In the genomic region with DNA sequence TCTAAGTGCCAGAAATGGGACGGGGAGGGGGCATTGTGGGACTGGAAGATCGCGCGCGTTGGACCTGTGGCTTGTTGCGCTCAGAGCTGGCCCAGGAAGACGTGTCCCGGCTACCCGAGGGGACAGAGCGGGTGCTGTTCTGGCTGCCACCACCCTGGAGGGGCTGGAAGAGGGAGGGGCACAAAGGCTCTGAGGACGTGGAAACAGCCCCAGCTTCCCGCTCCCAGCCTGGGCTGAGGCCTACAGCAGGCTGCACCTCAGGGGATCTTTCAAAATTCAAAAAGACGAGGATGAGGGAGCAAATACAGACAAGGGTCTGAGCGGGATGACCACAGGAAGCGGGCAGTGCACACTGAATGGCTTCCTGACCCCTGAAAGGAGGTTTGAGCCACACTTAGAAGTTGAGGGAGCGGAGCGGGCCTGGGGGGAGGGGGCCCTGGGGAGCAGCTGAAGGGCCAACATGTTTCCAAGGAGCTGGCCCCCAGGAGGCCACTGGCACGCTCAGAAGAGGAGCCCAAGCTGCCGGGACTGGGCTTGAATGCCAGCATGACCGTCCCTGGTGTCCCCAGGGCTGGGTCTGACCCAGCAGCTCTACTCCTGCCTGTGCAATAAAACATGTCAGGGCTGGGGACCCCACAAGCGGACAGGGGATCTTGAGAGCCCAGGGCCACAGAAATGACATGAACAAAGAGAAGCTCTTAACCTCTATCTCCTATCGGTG, we compare ENCODE assay signal across 13 cellular contexts. TPM values are rescaled to one million over a fixed set of nuclear protein-coding genes. Genes with fewer than 3 reads are reported as not detected.
DNase-seq lines count a peak whose midpoint lies in the region; ATAC-seq, FAIRE-seq and TF ChIP-seq lines count a peak whose summit lies in the region.
"Had no signal": no experiment of that assay in that cellular context is flagged by ENCODE, and none has a peak within 500 bp of the region (broad histone marks: within the 10 kb centered on the region; RNA-seq: fewer than 3 reads in every experiment).

No MANE protein-coding gene starts in this region.

- H3K27ac Mint-ChIP-seq in CD4-positive, CD25-positive, alpha-beta regulatory T cell, result peak overlapping the region; percentile 77 to 98 (median 93)
- H3K27ac Mint-ChIP-seq in endodermal cell (no peak overlapping the region), neural crest cell (ENCODE audit: unreplicated experiment) (no peak overlapping the region)

- H3K4me3 ChIP-seq in CD4-positive, CD25-positive, alpha-beta regulatory T cell (ENCODE audit: low read depth, low read length), result no peak overlapping the region
- H3K4me3 ChIP-seq in HUES6 (ENCODE audit: low read depth, low read length), result peak overlapping the region; percentile 43; the same call in 1 of the 2 replicates
- H3K4me3 ChIP-seq in endodermal cell (ENCODE audit: low read length), result no peak overlapping the region
- no peak overlapping the region for H3K4me3 ChIP-seq in Karpas-422 (ENCODE audit: low read length)

- H3K9ac ChIP-seq in HUES6 (ENCODE audit: low read length) (no peak overlapping the region), endodermal cell (ENCODE audit: extremely low read depth, low read length, poor library complexity, severe bottlenecking) (no peak overlapping the region), Karpas-422 (ENCODE audit: low read length) (no peak overlapping the region)

- no peaks in the 10 kb centered on the region for H3K36me3 ChIP-seq in CD4-positive, CD25-positive, alpha-beta regulatory T cell (ENCODE audit: control insufficient read depth, insufficient read depth, low read length)
- no peaks in the 10 kb centered on the region for H3K36me3 ChIP-seq in HUES6 (ENCODE audit: control insufficient read depth, insufficient read depth, low read length)
- no peaks in the 10 kb centered on the region for H3K36me3 ChIP-seq in endodermal cell (ENCODE audit: control insufficient read depth, insufficient read depth, low read length)
- H3K36me3 ChIP-seq in Karpas-422 (ENCODE audit: insufficient read depth, low read length), result no peaks in the 10 kb centered on the region
- H3K36me3 ChIP-seq: cardiac muscle cell, prostate gland had no signal

- H3K9me2 ChIP-seq in Karpas-422 (replicated peaks; ENCODE audit: insufficient read depth, low read length), result no peaks in the 10 kb centered on the region

- no peak overlapping the region for H2AFZ ChIP-seq in Karpas-422 (ENCODE audit: low read length)

- H3K4me2 ChIP-seq in Karpas-422 (ENCODE audit: low read depth, low read length, poor library complexity, severe bottlenecking), result no peak overlapping the region

- peaks cover 19% of the 10 kb centered on the region for H3K4me1 ChIP-seq in CD4-positive, CD25-positive, alpha-beta regulatory T cell (ENCODE audit: control insufficient read depth, insufficient read depth, low read length, poor library complexity, severe bottlenecking)
- H3K4me1 ChIP-seq in HUES6 (ENCODE audit: control insufficient read depth, insufficient read depth, low read length) (peaks cover 5% of the 10 kb centered on the region), endodermal cell (ENCODE audit: control insufficient read depth, insufficient read depth, low read length) (no peaks in the 10 kb centered on the region), Karpas-422 (ENCODE audit: low read length) (no peaks in the 10 kb centered on the region)
- H3K4me1 ChIP-seq: prostate gland had no signal

- no peak for TF ChIP-seq POLR2A in GM12891 (IDR thresholded peaks at IDR 0.05; ENCODE audit: low read depth, low read length)

- FAIRE-seq in GM12891 (lab: Jason Lieb, UNC), result no peak

- DNase-seq in CD4-positive, CD25-positive, alpha-beta regulatory T cell, result no peak
- DNase-seq in endodermal cell (no peak), neural crest cell (ENCODE audit: low read depth, low spot score) (no peak), GM12891 (ENCODE audit: insufficient read length, low spot score) (no peak), Karpas-422 (no peak), NCI-H774 (lab: John Stamatoyannopoulos, UW) (no peak)
- DNase-seq: DMS79 treated with DMSO at 0.1 percent for 48 hours, NCI-H2029 treated with DMSO at 0.1 percent for 48 hours had no signal

- H3K79me2 ChIP-seq in Karpas-422 (ENCODE audit: low read length), result no peaks in the 10 kb centered on the region

- no peaks in the 10 kb centered on the region for H3K36me3 Mint-ChIP-seq in CD4-positive, CD25-positive, alpha-beta regulatory T cell
- H3K36me3 Mint-ChIP-seq in endodermal cell (ENCODE audit: low read depth) (no peaks in the 10 kb centered on the region), neural crest cell (ENCODE audit: low read depth) (no peaks in the 10 kb centered on the region)

- peak overlapping the region; percentile 86 to 97 (median 91) for H3K4me3 Mint-ChIP-seq in CD4-positive, CD25-positive, alpha-beta regulatory T cell
- H3K4me3 Mint-ChIP-seq in endodermal cell (peak overlapping the region; percentile 47), neural crest cell (peak overlapping the region; percentile 34)

- H4K20me1 ChIP-seq in Karpas-422 (ENCODE audit: insufficient read depth, low read depth, low read length), result no peaks in the 10 kb centered on the region

- peaks cover 24% of the 10 kb centered on the region for H3K27me3 Mint-ChIP-seq in CD4-positive, CD25-positive, alpha-beta regulatory T cell
- peaks cover 66% of the 10 kb centered on the region for H3K27me3 Mint-ChIP-seq in endodermal cell (ENCODE audit: insufficient read depth)
- H3K27me3 Mint-ChIP-seq in neural crest cell (ENCODE audit: low read depth), result peaks cover 37% of the 10 kb centered on the region

- H3K9me3 ChIP-seq in CD4-positive, CD25-positive, alpha-beta regulatory T cell (ENCODE audit: control insufficient read depth in 2 of 2, low read length in 2 of 2), result no peaks in the 10 kb centered on the region
- H3K9me3 ChIP-seq in HUES6 (ENCODE audit: control insufficient read depth, insufficient read depth, low read depth, low read length), result no peaks in the 10 kb centered on the region; the same call in 1 of the 2 replicates
- H3K9me3 ChIP-seq in endodermal cell (ENCODE audit: control insufficient read depth, low read length), result no peaks in the 10 kb centered on the region
- no peaks in the 10 kb centered on the region for H3K9me3 ChIP-seq in Karpas-422 (ENCODE audit: low read length)
- H3K9me3 ChIP-seq: prostate gland had no signal

- peaks cover 5 to 42% (median 13%) of the 10 kb centered on the region in 4 donors for H3K4me1 Mint-ChIP-seq in CD4-positive, CD25-positive, alpha-beta regulatory T cell
- H3K4me1 Mint-ChIP-seq in endodermal cell (no peaks in the 10 kb centered on the region), neural crest cell (peaks cover 5% of the 10 kb centered on the region)

- no peak for TF ChIP-seq CTCF in endodermal cell (conservative IDR thresholded peaks at IDR 0.05)
- TF ChIP-seq CTCF in neural crest cell (conservative IDR thresholded peaks at IDR 0.05), result no peak

- WGBS in endodermal cell (ENCODE audit: insufficient coverage in 1 of 2, insufficient read length in 1 of 2), 2 experiments, result 79 to 94% methylated on average over 12 to 22 of the region's 22 CpGs

- no peak for ATAC-seq in CD4-positive, CD25-positive, alpha-beta regulatory T cell (ENCODE audit: low read depth in 2 of 2)
- ATAC-seq in HG02970 (IDR thresholded peaks at IDR 0.05; ENCODE audit: low FRiP score, unreplicated experiment), result no peak

- peak overlapping the region; percentile 55 for H3K27ac ChIP-seq in CD4-positive, CD25-positive, alpha-beta regulatory T cell (ENCODE audit: insufficient read depth, low read length, poor library complexity, severe bottlenecking)
- no peak overlapping the region for H3K27ac ChIP-seq in HUES6 (ENCODE audit: low read depth, low read length)
- no peak overlapping the region for H3K27ac ChIP-seq in endodermal cell (ENCODE audit: low read depth, low read length)
- H3K27ac ChIP-seq in Karpas-422 (ENCODE audit: low read length), result no peak overlapping the region
- H3K27ac ChIP-seq: cardiac muscle cell had no signal

- H3K27me3 ChIP-seq in CD4-positive, CD25-positive, alpha-beta regulatory T cell (ENCODE audit: control insufficient read depth, insufficient read depth, low read length), result peaks cover under 1% of the 10 kb centered on the region
- H3K27me3 ChIP-seq in HUES6 (ENCODE audit: control insufficient read depth, insufficient read depth, low read length), result peaks cover 28% of the 10 kb centered on the region
- H3K27me3 ChIP-seq in endodermal cell (ENCODE audit: control insufficient read depth, insufficient read depth, low read length, poor library complexity, severe bottlenecking), result peaks cover 36% of the 10 kb centered on the region
- no peaks in the 10 kb centered on the region for H3K27me3 ChIP-seq in Karpas-422 (ENCODE audit: low read length)

- peaks cover 0 to 2% (median 0%) of the 10 kb centered on the region in 7 donors for H3K9me3 Mint-ChIP-seq in CD4-positive, CD25-positive, alpha-beta regulatory T cell
- peaks cover 1% of the 10 kb centered on the region for H3K9me3 Mint-ChIP-seq in endodermal cell
- no peaks in the 10 kb centered on the region for H3K9me3 Mint-ChIP-seq in neural crest cell

RNA-seq across cellular contexts. Expression of a gene that starts 1.3 kb away (rescaled TPM):
- not detected for total RNA-seq in CD4-positive, CD25-positive, alpha-beta regulatory T cell
- polyA plus RNA-seq in CD4-positive, CD25-positive, alpha-beta regulatory T cell, result under 1 TPM in 3 of 4 donors, not detected in 1; 0.50 to 0.83 (median 0.61) TPM
- total RNA-seq in endodermal cell, result not detected
- not detected for polyA plus RNA-seq in endodermal cell (2013, experiment 1 of 2)
- polyA plus RNA-seq in endodermal cell (2013, experiment 2 of 2), result not detected
- not detected in 2 replicates for total RNA-seq in neural crest cell
- not detected for polyA plus RNA-seq in GM12891 (2012; ENCODE audit: low read depth, missing spikeins)
- total RNA-seq in Karpas-422 (2014; rRNA removed; shearing (Covaris generic); ENCODE audit: low replicate concordance), result not detected in 2 replicates
- total RNA-seq: cardiac muscle cell, RPMI7951 had no signal
- polyA plus RNA-seq: cardiac muscle cell had no signal

RNA-seq across cellular contexts. Expression of a gene that starts 11.8 kb away (rescaled TPM):
- 1.4 TPM for total RNA-seq in CD4-positive, CD25-positive, alpha-beta regulatory T cell
- polyA plus RNA-seq in CD4-positive, CD25-positive, alpha-beta regulatory T cell, result not detected
- total RNA-seq in endodermal cell (not detected), neural crest cell (not detected in 2 replicates)
- polyA plus RNA-seq in endodermal cell (2013, experiment 1 of 2), result not detected
- not detected for polyA plus RNA-seq in endodermal cell (2013, experiment 2 of 2)
- not detected for polyA plus RNA-seq in GM12891 (2012; ENCODE audit: low read depth, missing spikeins)
- not detected in 2 replicates for total RNA-seq in Karpas-422 (2014; rRNA removed; shearing (Covaris generic); ENCODE audit: low replicate concordance)
- total RNA-seq: cardiac muscle cell, RPMI7951 had no signal
- polyA plus RNA-seq: cardiac muscle cell had no signal

RNA-seq across cellular contexts. Expression of a gene that starts 26.8 kb away (rescaled TPM):
- 17.6 TPM for total RNA-seq in CD4-positive, CD25-positive, alpha-beta regulatory T cell
- 10 to 100 TPM; 69.6 to 78.8 (median 72.7) TPM for polyA plus RNA-seq in CD4-positive, CD25-positive, alpha-beta regulatory T cell
- total RNA-seq in endodermal cell (10 to 100 TPM; 75.1 to 87.7 TPM), neural crest cell (77.9 and 80.7 TPM in 2 replicates)
- polyA plus RNA-seq in endodermal cell (2013, experiment 1 of 2), result 62.9 TPM
- polyA plus RNA-seq in endodermal cell (2013, experiment 2 of 2), result 61.7 TPM
- 34.8 TPM for polyA plus RNA-seq in GM12891 (2012; ENCODE audit: low read depth, missing spikeins)
- total RNA-seq in Karpas-422 (2014; rRNA removed; shearing (Covaris generic); ENCODE audit: low replicate concordance), result 66.5 and 109 TPM in 2 replicates

RNA-seq across cellular contexts. Expression of a gene that starts 29.3 kb away (rescaled TPM):
- total RNA-seq in CD4-positive, CD25-positive, alpha-beta regulatory T cell, result 1.9 TPM
- polyA plus RNA-seq in CD4-positive, CD25-positive, alpha-beta regulatory T cell, result not detected
- total RNA-seq in endodermal cell (1 to 10 TPM in 1 of 2 donors, not detected in 1; 2.5 TPM), neural crest cell (1.3 and 2.4 TPM in 2 replicates)
- polyA plus RNA-seq in endodermal cell (2013, experiment 1 of 2), result not detected
- not detected for polyA plus RNA-seq in endodermal cell (2013, experiment 2 of 2)
- polyA plus RNA-seq in GM12891 (2012; ENCODE audit: low read depth, missing spikeins), result not detected
- total RNA-seq in Karpas-422 (2014; rRNA removed; shearing (Covaris generic); ENCODE audit: low replicate concordance), result 0.52 and 2.7 TPM in 2 replicates
- total RNA-seq: prostate gland, RPMI7951 had no signal
- polyA plus RNA-seq: cardiac muscle cell had no signal

Comparison
In these comparisons a context has a peak if more than half of its experiments do, and no peak if none do; other contexts are left out.
1. H3K27ac Mint-ChIP-seq: peak in CD4-positive, CD25-positive, alpha-beta regulatory T cell (3 of 3); none in endodermal cell (single experiment) and neural crest cell (single experiment).
2. H3K4me3 Mint-ChIP-seq: peak in every context shown above with its lines; median percentile 91 in CD4-positive, CD25-positive, alpha-beta regulatory T cell; 47 in endodermal cell; 34 in neural crest cell.